In genomic region chr17:3636908-3637373, GRCh38 we compare ENCODE assay signal across 8 cellular contexts. TPM values are rescaled to one million over a fixed set of nuclear protein-coding genes. Genes with fewer than 3 reads are reported as not detected.
A peak's percentile ranks its signal among the peaks of the same experiment; 100 is the strongest.
DNase-seq lines count a peak whose midpoint lies in the region; ATAC-seq and TF ChIP-seq lines count a peak whose summit lies in the region.

No MANE protein-coding gene starts in this region.

- peak overlapping the region; percentile 65 for H3K27ac Mint-ChIP-seq in osteocyte (ENCODE audit: unreplicated experiment)

- no peaks in the 10 kb centered on the region for H3K36me3 Mint-ChIP-seq in osteocyte (ENCODE audit: unreplicated experiment)

- POLR2A ChIA-PET in RWPE1 (lab: Yijun Ruan, JAX; ENCODE audit: low non-redundant PET): interaction anchor here (1.3 to 1.9 kb wide), 2 partner anchors 23 to 31 kb away, joined by 5 to 8 read pairs; partner anchors contain the start of gene TAX1BP3

- peak overlapping the region; percentile 77 for H3K9ac ChIP-seq in DND-41 (ENCODE audit: low read depth, low read length)

- peak overlapping the region; percentile 96 for H3K4me3 Mint-ChIP-seq in osteocyte (ENCODE audit: unreplicated experiment)

- CTCF ChIA-PET in RWPE1 (lab: Yijun Ruan, JAX): interaction anchor here (0.6 to 2.1 kb wide), 2 partner anchors 11 to 78 kb away, joined by 3 to 12 read pairs; no protein-coding TSS in a partner anchor

- H3K4me3 ChIP-seq in DND-41 (ENCODE audit: low read depth in 1 of 2, low read length in 2 of 2) (peak overlapping the region; percentile 90 to 100), H7 (ENCODE audit: insufficient read depth, low read depth, low read length) (peak overlapping the region; percentile 82), epithelial cell of proximal tubule (ENCODE audit: low read depth, low read length) (peak overlapping the region; percentile 96)

- H3K27me3 ChIP-seq in DND-41 (ENCODE audit: insufficient read depth, low read length, poor library complexity): no peaks in the 10 kb centered on the region
- H3K27me3 ChIP-seq in H7 (ENCODE audit: control insufficient read depth, insufficient read depth, low read length): no peaks in the 10 kb centered on the region

- peaks cover 3% of the 10 kb centered on the region; the same call in 1 of the 2 replicates for H4K20me1 ChIP-seq in DND-41 (ENCODE audit: insufficient read depth, low read length)

- TF ChIP-seq CTCF in DND-41 (IDR thresholded peaks at IDR 0.05; ENCODE audit: borderline replicate concordance, extremely low read depth, low read length, poor library complexity, severe bottlenecking) (no peak), RWPE1 (conservative IDR thresholded peaks at IDR 0.05; ENCODE audit: low read depth) (no peak), epithelial cell of proximal tubule (conservative IDR thresholded peaks at IDR 0.05; ENCODE audit: low read depth, low read length) (no peak), osteocyte (IDR thresholded peaks at IDR 0.05) (no peak)

- H3K79me2 ChIP-seq in DND-41 (ENCODE audit: insufficient read depth, low read length): peaks cover 37% of the 10 kb centered on the region

- DNase-seq in DND-41 (no peak), H7 (peak; percentile 83), RWPE1 (ENCODE audit: low spot score) (no peak), epithelial cell of proximal tubule (ENCODE audit: low read depth) (no peak), osteocyte (ENCODE audit: extremely low spot score, unreplicated experiment) (no peak), NCI-H69 (lab: John Stamatoyannopoulos, UW) (no peak)
- DNase-seq in activated CD4-positive, CD25-positive, alpha-beta regulatory T cell (lab: John Stamatoyannopoulos, UW): no peak

- H2AFZ ChIP-seq in DND-41 (ENCODE audit: low read depth, low read length): peak overlapping the region; percentile 99

- ATAC-seq in DND-41 (ENCODE audit: insufficient read depth, low read depth): no peak
- no peak for ATAC-seq in GM19351 (IDR thresholded peaks at IDR 0.05; ENCODE audit: unreplicated experiment)

- H3K4me1 ChIP-seq in DND-41 (ENCODE audit: insufficient read depth, low read length): peaks cover 34% of the 10 kb centered on the region

- H3K36me3 ChIP-seq in DND-41 (ENCODE audit: insufficient read depth, low read length) (peaks cover 13% of the 10 kb centered on the region), H7 (replicated peaks; ENCODE audit: control insufficient read depth, insufficient read depth, low read length) (no peaks in the 10 kb centered on the region; the same call in 1 of the 2 replicates)

- no peaks in the 10 kb centered on the region for H3K9me3 Mint-ChIP-seq in osteocyte (ENCODE audit: unreplicated experiment)

- H3K27ac ChIP-seq in DND-41 (ENCODE audit: low read length): peak overlapping the region; percentile 94
- H3K27ac ChIP-seq in RWPE1: peak overlapping the region; percentile 97

- H3K9me3 ChIP-seq in DND-41 (ENCODE audit: insufficient read depth, low read length, severe bottlenecking): no peaks in the 10 kb centered on the region

- no peaks in the 10 kb centered on the region for H3K27me3 Mint-ChIP-seq in osteocyte (ENCODE audit: unreplicated experiment)

- H3K4me2 ChIP-seq in DND-41 (ENCODE audit: insufficient read depth, low read length): peak overlapping the region; percentile 98

- H3K4me1 Mint-ChIP-seq in osteocyte (ENCODE audit: unreplicated experiment): peaks cover 29% of the 10 kb centered on the region

RNA-seq across cellular contexts. Expression of gene CTNS, which starts 0.4 kb away (rescaled TPM):
- 9.6 and 17.9 TPM in 2 replicates for total RNA-seq in H7 (2014; rRNA removed; shearing (Covaris generic))
- total RNA-seq in epithelial cell of proximal tubule: 5.9 and 18.2 TPM in 2 replicates
- total RNA-seq in osteocyte: 23.8 and 24.9 TPM in 2 replicates

RNA-seq across cellular contexts. Expression of gene SHPK, which starts 0.9 kb away (rescaled TPM):
- total RNA-seq in H7 (2014; rRNA removed; shearing (Covaris generic)): 22.9 and 27.0 TPM in 2 replicates
- total RNA-seq in epithelial cell of proximal tubule (18.1 and 23.5 TPM in 2 replicates), osteocyte (8.5 and 9.8 TPM in 2 replicates)

RNA-seq across cellular contexts. Expression of gene TRPV1, which starts 27.7 kb away (rescaled TPM):
- total RNA-seq in H7 (2014; rRNA removed; shearing (Covaris generic)): 3.0 and 3.1 TPM in 2 replicates
- total RNA-seq in epithelial cell of proximal tubule: 0.87 and 1.7 TPM in 2 replicates
- 4.0 and 4.5 TPM in 2 replicates for total RNA-seq in osteocyte

RNA-seq across cellular contexts. Expression of gene TAX1BP3, which starts 31.4 kb away (rescaled TPM):
- total RNA-seq in H7 (2014; rRNA removed; shearing (Covaris generic)): 116 and 122 TPM in 2 replicates
- 426 and 444 TPM in 2 replicates for total RNA-seq in epithelial cell of proximal tubule
- 149 TPM in 2 replicates for total RNA-seq in osteocyte

RNA-seq across cellular contexts. Expression of gene EMC6, which starts 31.7 kb away (rescaled TPM):
- total RNA-seq in H7 (2014; rRNA removed; shearing (Covaris generic)): 41.6 and 48.5 TPM in 2 replicates
- total RNA-seq in epithelial cell of proximal tubule (25.6 and 43.7 TPM in 2 replicates), osteocyte (37.0 and 43.8 TPM in 2 replicates)
